ENCODE assay signal across 8 cellular contexts in the genomic region with DNA sequence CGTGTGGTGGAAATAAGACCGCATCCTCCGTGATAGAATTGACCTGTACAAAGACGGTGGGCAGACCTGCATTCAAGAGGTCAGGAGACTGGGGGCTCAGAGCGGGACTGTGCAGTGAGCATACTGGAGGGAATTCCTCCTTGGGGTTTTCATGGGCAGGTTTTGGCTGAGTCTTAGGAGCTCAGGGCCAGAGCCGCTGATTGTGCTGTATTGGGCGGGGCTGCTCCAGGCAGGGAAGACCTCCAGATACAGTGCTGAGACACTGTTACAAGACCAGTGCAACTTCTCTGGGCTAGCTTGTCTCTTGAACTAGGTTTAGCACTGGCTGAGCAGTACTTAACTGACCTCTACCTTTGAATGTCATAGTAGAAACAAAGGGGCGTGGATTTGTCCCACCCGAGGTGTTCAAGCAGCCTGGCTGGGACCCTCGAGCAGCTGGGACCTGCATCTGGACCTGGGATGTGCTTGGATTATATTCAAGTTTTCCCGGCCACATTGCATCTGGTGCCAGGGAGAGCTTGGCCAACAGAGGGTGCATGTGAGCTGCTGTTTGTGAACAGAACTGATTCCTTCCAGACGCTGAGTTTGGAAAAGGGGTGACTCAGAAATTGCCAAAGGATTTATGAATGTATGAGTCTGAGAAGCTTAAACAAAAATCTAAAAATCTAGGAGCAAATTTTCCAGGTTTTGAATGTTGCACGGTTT. TPM values are rescaled to one million over a fixed set of nuclear protein-coding genes. Genes with fewer than 3 reads are reported as not detected.
DNase-seq lines count a peak whose midpoint lies in the region; ATAC-seq and TF ChIP-seq lines count a peak whose summit lies in the region.

No MANE protein-coding gene starts in this region.

- ATAC-seq in GM19324 (IDR thresholded peaks at IDR 0.05; ENCODE audit: low FRiP score, unreplicated experiment) (no peak), GM18867 (IDR thresholded peaks at IDR 0.05; ENCODE audit: unreplicated experiment) (no peak)
- no peak for ATAC-seq in effector memory CD8-positive, alpha-beta T cell (replicated peaks)

- H3K27me3 ChIP-seq in DOHH2 (ENCODE audit: control insufficient read depth, low read length) (no peaks in the 10 kb centered on the region), Karpas-422 (ENCODE audit: low read length) (no peaks in the 10 kb centered on the region)

- in situ Hi-C loops in astrocyte of the spinal cord (cut with HindIII; ENCODE audit: low sequenced_read_pairs): no loop called here

- no peaks in the 10 kb centered on the region for H3K9me3 Mint-ChIP-seq in effector memory CD8-positive, alpha-beta T cell

- H3K27ac Mint-ChIP-seq in effector memory CD8-positive, alpha-beta T cell: peak overlapping the region in 1 of 2 donors; percentile 53

- H3K4me2 ChIP-seq in DOHH2 (ENCODE audit: low read length): no peak overlapping the region
- H3K4me2 ChIP-seq in Karpas-422 (ENCODE audit: low read depth, low read length, poor library complexity, severe bottlenecking): no peak overlapping the region

- H3K4me1 ChIP-seq in DOHH2 (ENCODE audit: control insufficient read depth, low read length) (no peaks in the 10 kb centered on the region), Karpas-422 (ENCODE audit: low read length) (no peaks in the 10 kb centered on the region)

- peaks cover 15 to 16% of the 10 kb centered on the region in 2 donors for H3K4me1 Mint-ChIP-seq in effector memory CD8-positive, alpha-beta T cell (ENCODE audit: low read depth in 2 of 2)

- peak; percentile 33 for TF ChIP-seq CTCF in DOHH2 (IDR thresholded peaks at IDR 0.05; ENCODE audit: low read depth, low read length, poor library complexity, severe bottlenecking)
- TF ChIP-seq CTCF in astrocyte of the spinal cord (IDR thresholded peaks at IDR 0.05; ENCODE audit: low read depth, low read length): peak; percentile 95

- peaks cover 81% of the 10 kb centered on the region for H3K36me3 Mint-ChIP-seq in effector memory CD8-positive, alpha-beta T cell (ENCODE audit: insufficient read depth)

- H3K4me3 ChIP-seq in DOHH2 (ENCODE audit: low read length) (no peak overlapping the region), Karpas-422 (ENCODE audit: low read length) (no peak overlapping the region), astrocyte of the spinal cord (ENCODE audit: low read depth, low read length) (no peak overlapping the region)

- H3K9me3 ChIP-seq in DOHH2 (ENCODE audit: control insufficient read depth, insufficient read depth, low read length): no peaks in the 10 kb centered on the region
- H3K9me3 ChIP-seq in Karpas-422 (ENCODE audit: low read length): no peaks in the 10 kb centered on the region

- peaks cover 57% of the 10 kb centered on the region for H3K36me3 ChIP-seq in DOHH2 (ENCODE audit: control insufficient read depth, low read length)
- H3K36me3 ChIP-seq in Karpas-422 (ENCODE audit: insufficient read depth, low read length): no peaks in the 10 kb centered on the region

- no peaks in the 10 kb centered on the region for H3K27me3 Mint-ChIP-seq in effector memory CD8-positive, alpha-beta T cell

- H3K79me2 ChIP-seq in DOHH2 (ENCODE audit: control insufficient read depth, low read length) (no peaks in the 10 kb centered on the region), Karpas-422 (ENCODE audit: low read length) (no peaks in the 10 kb centered on the region)

- no peak overlapping the region for H3K9ac ChIP-seq in Karpas-422 (ENCODE audit: low read length)

- H3K9me2 ChIP-seq in DOHH2 (replicated peaks; ENCODE audit: control insufficient read depth, low read length): no peaks in the 10 kb centered on the region
- no peaks in the 10 kb centered on the region for H3K9me2 ChIP-seq in Karpas-422 (replicated peaks; ENCODE audit: insufficient read depth, low read length)

- no peak overlapping the region for H2AFZ ChIP-seq in Karpas-422 (ENCODE audit: low read length)

- H3K27ac ChIP-seq in DOHH2 (ENCODE audit: low read depth, low read length) (no peak overlapping the region), Karpas-422 (ENCODE audit: low read length) (no peak overlapping the region)

- no peaks in the 10 kb centered on the region for H3F3A ChIP-seq in DOHH2 (ENCODE audit: control insufficient read depth, insufficient read depth)

- DNase-seq in Karpas-422: peak; percentile 49
- DNase-seq in astrocyte of the spinal cord (ENCODE audit: low read depth, low spot score): peak; percentile 79
- DNase-seq in iPS DF 4.7 (ENCODE audit: extremely low read depth, low spot score): peak; percentile 11
- peak; percentile 39 for DNase-seq in smooth muscle cell of the brain vasculature (ENCODE audit: low read depth, low spot score)
- DNase-seq in effector memory CD8-positive, alpha-beta T cell: no peak

- H4K20me1 ChIP-seq in DOHH2 (ENCODE audit: control insufficient read depth, insufficient read depth, low read depth, low read length) (no peaks in the 10 kb centered on the region), Karpas-422 (ENCODE audit: insufficient read depth, low read depth, low read length) (no peaks in the 10 kb centered on the region)

- no peak overlapping the region for H3K4me3 Mint-ChIP-seq in effector memory CD8-positive, alpha-beta T cell

RNA-seq across cellular contexts. Expression of gene SLC22A1, which starts 33.4 kb away (rescaled TPM):
- 0.78 TPM in 1 of 2 replicates, not detected in the other for total RNA-seq in Karpas-422 (2014; rRNA removed; shearing (Covaris generic); ENCODE audit: low replicate concordance)

Comparison
In these comparisons a context has a peak if more than half of its experiments do, and no peak if none do; other contexts are left out.
1. DNase-seq: peak in Karpas-422 (single experiment), astrocyte of the spinal cord (single experiment), iPS DF 4.7 (single experiment) and smooth muscle cell of the brain vasculature (single experiment); none in effector memory CD8-positive, alpha-beta T cell (0 of 3).